Comparison of ENCODE assay signal across 1 cellular context in genomic region chr1:155834296-155834926, GRCh38.
TF ChIP-seq lines count a peak whose summit lies in the region.

No MANE protein-coding gene starts in this region.

TF ChIP-seq in K562, 482 proteins besides CTCF, POLR2A, EP300 and RAD21 (continued from another document and continues in another):
- no peak for TF ChIP-seq ZBTB8A (IDR thresholded peaks at IDR 0.05; ENCODE audit: partially characterized antibody)
- no peak for TF ChIP-seq NR0B1 (IDR thresholded peaks at IDR 0.05; ENCODE audit: partially characterized antibody)
- TF ChIP-seq PTTG1 (tag; IDR thresholded peaks at IDR 0.05; ENCODE audit: low read depth) = no peak
- TF ChIP-seq ZNF584 (CRISPR knock-in tag; IDR thresholded peaks at IDR 0.05; ENCODE audit: low read depth) = no peak
- TF ChIP-seq ETV1 (tag; conservative IDR thresholded peaks at IDR 0.05; ENCODE audit: low read depth) = peak; percentile 36; the same call in 1 of the 2 replicates
- TF ChIP-seq RAD51 (IDR thresholded peaks at IDR 0.05; ENCODE audit: borderline replicate concordance, low read depth) = no peak
- no peak for TF ChIP-seq GMEB1 (CRISPR knock-in tag; IDR thresholded peaks at IDR 0.05)
- TF ChIP-seq TSHZ1 (CRISPR knock-in tag; IDR thresholded peaks at IDR 0.05) = no peak
- TF ChIP-seq U2AF1 (optimal IDR thresholded peaks at IDR 0.05; ENCODE audit: low read depth, low read length) = no peak
- TF ChIP-seq POLR3A (IDR thresholded peaks at IDR 0.05; ENCODE audit: borderline replicate concordance, extremely low read depth, insufficient read depth, insufficient read length) = no peak
- TF ChIP-seq PHTF2 (CRISPR knock-in tag; IDR thresholded peaks at IDR 0.05) = no peak
- TF ChIP-seq NELFE (IDR thresholded peaks at IDR 0.05; ENCODE audit: insufficient read depth, insufficient read length) = no peak
- TF ChIP-seq PCBP1 (IDR thresholded peaks at IDR 0.05; ENCODE audit: low read depth, low read length, poor library complexity, severe bottlenecking) = no peak
- no peak for TF ChIP-seq MCM2 (IDR thresholded peaks at IDR 0.05; ENCODE audit: low read depth)
- TF ChIP-seq FOXA3 (CRISPR knock-in tag; conservative IDR thresholded peaks at IDR 0.05 in 1 of 2, IDR thresholded peaks at IDR 0.05 in 1 of 2) = no peak
- TF ChIP-seq TCF3 (CRISPR knock-in tag; IDR thresholded peaks at IDR 0.05) = no peak
- TF ChIP-seq ZNF134 (CRISPR knock-in tag; conservative IDR thresholded peaks at IDR 0.05) = no peak
- TF ChIP-seq UBTF (IDR thresholded peaks at IDR 0.05; ENCODE audit: borderline replicate concordance in 1 of 2, low read depth in 2 of 2, low read length in 2 of 2) = no peak
- no peak for TF ChIP-seq NR4A1 (CRISPR knock-in tag; IDR thresholded peaks at IDR 0.05)
- no peak for TF ChIP-seq NR4A1 (tag; IDR thresholded peaks at IDR 0.05)
- TF ChIP-seq GABPA (tag; conservative IDR thresholded peaks at IDR 0.05; ENCODE audit: low read depth) = no peak
- TF ChIP-seq ZNF778 (CRISPR knock-in tag; IDR thresholded peaks at IDR 0.05) = no peak
- no peak for TF ChIP-seq TRIM25 (IDR thresholded peaks at IDR 0.05; ENCODE audit: borderline replicate concordance)
- no peak for TF ChIP-seq BRCA1 (IDR thresholded peaks at IDR 0.05)
- no peak for TF ChIP-seq BRCA1 (CRISPR knock-in tag; IDR thresholded peaks at IDR 0.05)
- no peak for TF ChIP-seq MED1 (CRISPR knock-in tag; IDR thresholded peaks at IDR 0.05; ENCODE audit: borderline replicate concordance)
- no peak for TF ChIP-seq ZNF12 (CRISPR knock-in tag; IDR thresholded peaks at IDR 0.05)
- no peak for TF ChIP-seq BHLHE40 (IDR thresholded peaks at IDR 0.05; ENCODE audit: low read length)
- TF ChIP-seq MLX (CRISPR knock-in tag; conservative IDR thresholded peaks at IDR 0.05) = no peak
- no peak for TF ChIP-seq ZNF282 (CRISPR knock-in tag; IDR thresholded peaks at IDR 0.05)
- TF ChIP-seq ZBTB49 (CRISPR knock-in tag; IDR thresholded peaks at IDR 0.05; ENCODE audit: borderline replicate concordance) = no peak
- TF ChIP-seq PTRF (tag; IDR thresholded peaks at IDR 0.05) = no peak
- no peak for TF ChIP-seq NFE2 (IDR thresholded peaks at IDR 0.05; ENCODE audit: low read depth)
- TF ChIP-seq CBFA2T3 (IDR thresholded peaks at IDR 0.05) = no peak
- TF ChIP-seq NBN (IDR thresholded peaks at IDR 0.05; ENCODE audit: low read depth) = peak; percentile 17; the same call in 1 of the 2 replicates
- no peak for TF ChIP-seq ZKSCAN8 (CRISPR knock-in tag; IDR thresholded peaks at IDR 0.05)
- no peak for TF ChIP-seq SIRT6 (IDR thresholded peaks at IDR 0.05; ENCODE audit: low read depth, low read length)
- no peak for TF ChIP-seq MEF2D (tag; conservative IDR thresholded peaks at IDR 0.05; ENCODE audit: low read depth)
- TF ChIP-seq TRIM24 (IDR thresholded peaks at IDR 0.05) = peak; percentile 9 to 50; a peak in 1 of 4 replicates
- TF ChIP-seq HDAC3 (IDR thresholded peaks at IDR 0.05; ENCODE audit: borderline replicate concordance, partially characterized antibody) = peak; percentile 61
- no peak for TF ChIP-seq FOXA1 (IDR thresholded peaks at IDR 0.05; ENCODE audit: borderline replicate concordance)
- no peak for TF ChIP-seq ZC3H4 (CRISPR knock-in tag; IDR thresholded peaks at IDR 0.05; ENCODE audit: borderline replicate concordance)
- TF ChIP-seq ZNF655 (CRISPR knock-in tag; IDR thresholded peaks at IDR 0.05) = no peak
- TF ChIP-seq NCOA1 (IDR thresholded peaks at IDR 0.05; ENCODE audit: low read depth) = no peak
- no peak for TF ChIP-seq ZBTB43 (CRISPR knock-in tag; IDR thresholded peaks at IDR 0.05)
- TF ChIP-seq RUNX1 (IDR thresholded peaks at IDR 0.05; ENCODE audit: low read depth) = no peak
- TF ChIP-seq MYNN (IDR thresholded peaks at IDR 0.05) = no peak
- no peak for TF ChIP-seq MYNN (CRISPR knock-in tag; IDR thresholded peaks at IDR 0.05)
- TF ChIP-seq FOXP4 (CRISPR knock-in tag; IDR thresholded peaks at IDR 0.05; ENCODE audit: borderline replicate concordance) = no peak
- no peak for TF ChIP-seq TRIM28 (IDR thresholded peaks at IDR 0.05)
- TF ChIP-seq ZNF121 (CRISPR knock-in tag; conservative IDR thresholded peaks at IDR 0.05) = no peak
- TF ChIP-seq KHSRP (IDR thresholded peaks at IDR 0.05) = no peak
